In the genomic region with DNA sequence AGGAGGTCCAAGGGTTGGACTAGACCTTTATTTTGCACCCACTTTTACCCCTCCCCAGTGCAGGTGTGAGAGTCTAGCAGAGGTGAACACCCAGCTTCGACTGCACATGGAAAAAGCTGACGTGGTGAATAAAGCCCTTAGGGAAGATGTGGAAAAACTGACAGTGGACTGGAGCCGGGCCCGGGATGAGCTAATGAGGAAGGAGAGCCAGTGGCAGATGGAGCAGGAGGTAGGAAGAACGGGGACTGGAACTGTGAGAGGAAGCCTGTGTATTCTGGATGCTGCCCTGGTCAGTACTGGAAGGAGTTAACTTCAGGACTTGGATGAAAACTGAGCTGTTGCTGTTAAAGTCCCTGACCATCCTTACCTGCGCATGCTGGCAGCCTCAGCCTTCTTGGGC, we compare ENCODE assay signal across 18 cellular contexts. TPM values are rescaled to one million over a fixed set of nuclear protein-coding genes. Genes with fewer than 3 reads are reported as not detected.
"Had no signal": no experiment of that assay in that cellular context is flagged by ENCODE, and none has a peak within 500 bp of the region (broad histone marks: within the 10 kb centered on the region; RNA-seq: fewer than 3 reads in every experiment).

No MANE protein-coding gene starts in this region.

- ATAC-seq: activated T-cell treated with anti-CD3 and anti-CD28 coated beads, Interleukin-2, amount 50 U/mL, for 72 hours; gastroesophageal sphincter; left lobe of liver; mucosa of descending colon; natural killer cell; upper lobe of right lung; WTC11 had no signal

- H3K27ac Mint-ChIP-seq: activated CD4-positive, alpha-beta memory T cell treated with anti-CD3 and anti-CD28 coated beads, Interleukin-2, amount 10 ng/mL, durations not matched to agents 7 days and 5 days; endodermal cell; memory B cell; stimulated activated naive CD8-positive, alpha-beta T cell treated with anti-CD3 and anti-CD28 coated beads, Interleukin-15, Interleukin-2, amounts not matched to agents 100 ng/mL and 50 ng/mL, for 24 hours; WTC11 had no signal

- H3K4me3 ChIP-seq: dorsolateral prefrontal cortex, gastroesophageal sphincter, mucosa of descending colon, smooth muscle cell, upper lobe of right lung had no signal

- H3K36me3 Mint-ChIP-seq: natural killer cell had no signal

- H3K9me3 Mint-ChIP-seq: activated CD4-positive, alpha-beta memory T cell treated with anti-CD3 and anti-CD28 coated beads, Interleukin-2, amount 10 ng/mL, durations not matched to agents 7 days and 5 days; activated T-cell treated with anti-CD3 and anti-CD28 coated beads, Interleukin-2, amount 50 U/mL, for 72 hours; endodermal cell; memory B cell; natural killer cell; stimulated activated naive CD8-positive, alpha-beta T cell treated with anti-CD3 and anti-CD28 coated beads, Interleukin-15, Interleukin-2, amounts not matched to agents 100 ng/mL and 50 ng/mL, for 24 hours; WTC11 had no signal

- H3K27ac ChIP-seq: upper lobe of right lung had no signal

- DNase-seq: activated CD4-positive, alpha-beta memory T cell treated with anti-CD3 and anti-CD28 coated beads, Interleukin-2, amount 10 ng/mL, durations not matched to agents 7 days and 5 days; activated CD4-positive, alpha-beta T cell treated with anti-CD3 and anti-CD28 coated beads for 4 hours; activated gamma-delta T cell; activated T-cell treated with anti-CD3 and anti-CD28 coated beads, Interleukin-2, amount 50 U/mL, for 72 hours; aorta; endodermal cell; mucosa of descending colon; natural killer cell; posterior cingulate gyrus; upper lobe of right lung had no signal

- H3K27me3 ChIP-seq: dorsolateral prefrontal cortex, gastroesophageal sphincter, upper lobe of right lung had no signal

- H3K9me3 ChIP-seq: gastroesophageal sphincter, mucosa of descending colon, upper lobe of right lung had no signal

- H3K4me1 ChIP-seq: upper lobe of right lung had no signal

- H3K27me3 Mint-ChIP-seq: activated CD4-positive, alpha-beta memory T cell treated with anti-CD3 and anti-CD28 coated beads, Interleukin-2, amount 10 ng/mL, durations not matched to agents 7 days and 5 days; memory B cell; stimulated activated naive CD8-positive, alpha-beta T cell treated with anti-CD3 and anti-CD28 coated beads, Interleukin-15, Interleukin-2, amounts not matched to agents 100 ng/mL and 50 ng/mL, for 24 hours had no signal

- H3K4me3 Mint-ChIP-seq: activated CD4-positive, alpha-beta memory T cell treated with anti-CD3 and anti-CD28 coated beads, Interleukin-2, amount 10 ng/mL, durations not matched to agents 7 days and 5 days; activated T-cell treated with anti-CD3 and anti-CD28 coated beads, Interleukin-2, amount 50 U/mL, for 72 hours; endodermal cell; memory B cell; natural killer cell; stimulated activated naive CD8-positive, alpha-beta T cell treated with anti-CD3 and anti-CD28 coated beads, Interleukin-15, Interleukin-2, amounts not matched to agents 100 ng/mL and 50 ng/mL, for 24 hours; WTC11 had no signal

RNA-seq across cellular contexts. Expression of a gene that starts 27.9 kb away (rescaled TPM):
- total RNA-seq: activated T-cell treated with anti-CD3 and anti-CD28 coated beads, Interleukin-2, amount 50 U/mL, for 72 hours; endodermal cell; left lobe of liver; natural killer cell; T-helper 2 cell treated with Interferon-gamma antibody and Interleukin-4, amounts not matched to agents 100 ng/mL and 5 ng/mL, for 36 hours; WTC11 had no signal
